ENCODE assay signal across 8 cellular contexts in genomic region chr2:234288974-234289455, GRCh38.
DNase-seq lines count a peak whose midpoint lies in the region; ATAC-seq, FAIRE-seq and TF ChIP-seq lines count a peak whose summit lies in the region.

No MANE protein-coding gene starts in this region.

- H3K4me1 Mint-ChIP-seq in astrocyte (ENCODE audit: low read depth, unreplicated experiment) (peaks cover 38% of the 10 kb centered on the region), immature natural killer cell (peaks cover 84 to 89% of the 10 kb centered on the region in 2 donors)

- peaks cover 8% of the 10 kb centered on the region; the same call in 1 of the 2 replicates for H3K36me3 ChIP-seq in DOHH2 (ENCODE audit: control insufficient read depth, low read length)
- H3K36me3 ChIP-seq in astrocyte (ENCODE audit: insufficient read depth, low read length) = no peaks in the 10 kb centered on the region

- no peaks in the 10 kb centered on the region for H3K9me3 ChIP-seq in DOHH2 (ENCODE audit: control insufficient read depth, insufficient read depth, low read length)
- no peaks in the 10 kb centered on the region for H3K9me3 ChIP-seq in astrocyte (ENCODE audit: insufficient read depth, low read depth, low read length)

- FAIRE-seq in astrocyte (lab: Jason Lieb, UNC) = no peak

- no peak overlapping the region for H3K4me3 Mint-ChIP-seq in astrocyte (ENCODE audit: unreplicated experiment)
- peak overlapping the region; percentile 71 to 79 (median 75) for H3K4me3 Mint-ChIP-seq in immature natural killer cell

- H4K20me1 ChIP-seq in DOHH2 (ENCODE audit: control insufficient read depth, insufficient read depth, low read depth, low read length) (no peaks in the 10 kb centered on the region), astrocyte (ENCODE audit: insufficient read depth, low read length) (no peaks in the 10 kb centered on the region)

- 0 out of 2 replicates have a peak, but pooled peaks cover 3% of the 10 kb centered on the region for H3F3A ChIP-seq in DOHH2 (ENCODE audit: control insufficient read depth, insufficient read depth)

- H3K4me1 ChIP-seq in DOHH2 (ENCODE audit: control insufficient read depth, low read length) (peaks cover 52% of the 10 kb centered on the region), astrocyte (ENCODE audit: insufficient read depth, low read length) (peaks cover 70% of the 10 kb centered on the region)

- H3K9me2 ChIP-seq in DOHH2 (replicated peaks; ENCODE audit: control insufficient read depth, low read length) = no peaks in the 10 kb centered on the region

- TF ChIP-seq CTCF in DOHH2 (IDR thresholded peaks at IDR 0.05; ENCODE audit: low read depth, low read length, poor library complexity, severe bottlenecking) (peak; percentile 89), astrocyte (IDR thresholded peaks at IDR 0.05; ENCODE audit: insufficient read depth, low read depth, low read length) (peak; percentile 70)

- H3K27me3 Mint-ChIP-seq in astrocyte (ENCODE audit: low read depth, unreplicated experiment) = no peaks in the 10 kb centered on the region
- H3K27me3 Mint-ChIP-seq in immature natural killer cell (ENCODE audit: low read depth in 3 of 3) = peaks cover 21 to 38% (median 32%) of the 10 kb centered on the region in 3 donors

- H3K27ac Mint-ChIP-seq in astrocyte (ENCODE audit: unreplicated experiment) (peak overlapping the region; percentile 83), immature natural killer cell (peak overlapping the region; percentile 100)

- no peak overlapping the region for H3K4me2 ChIP-seq in DOHH2 (ENCODE audit: low read length)
- H3K4me2 ChIP-seq in astrocyte (ENCODE audit: low read length) = no peak overlapping the region

- H3K9ac ChIP-seq in astrocyte (ENCODE audit: low read length) = peak overlapping the region; percentile 5

- H3K27ac ChIP-seq in DOHH2 (ENCODE audit: low read depth, low read length) (no peak overlapping the region), astrocyte (ENCODE audit: low read depth, low read length) (peak overlapping the region; percentile 61)

- H3K9me3 Mint-ChIP-seq in astrocyte (ENCODE audit: unreplicated experiment) = no peaks in the 10 kb centered on the region
- H3K9me3 Mint-ChIP-seq in immature natural killer cell = peaks cover 0 to 1% (median 0%) of the 10 kb centered on the region in 6 donors

- no peaks in the 10 kb centered on the region for H3K36me3 Mint-ChIP-seq in astrocyte (ENCODE audit: low read depth, unreplicated experiment)
- peaks cover 0 to 5% (median 0%) of the 10 kb centered on the region in 3 donors for H3K36me3 Mint-ChIP-seq in immature natural killer cell

- H3K27me3 ChIP-seq in DOHH2 (ENCODE audit: control insufficient read depth, low read length) (no peaks in the 10 kb centered on the region), astrocyte (ENCODE audit: insufficient read depth, low read length) (no peaks in the 10 kb centered on the region)

- H3K4me3 ChIP-seq in DOHH2 (ENCODE audit: low read length) (no peak overlapping the region), astrocyte (ENCODE audit: insufficient read depth, low read depth, low read length) (no peak overlapping the region)

- H3K79me2 ChIP-seq in DOHH2 (ENCODE audit: control insufficient read depth, low read length) (no peaks in the 10 kb centered on the region), astrocyte (ENCODE audit: insufficient read depth, low read length) (no peaks in the 10 kb centered on the region)

- peak; percentile 41 for DNase-seq in LoVo (ENCODE audit: low spot score)
- DNase-seq in T follicular helper cell (ENCODE audit: low read depth) = peak; percentile 71
- peak; percentile 33 for DNase-seq in astrocyte (ENCODE audit: low read depth)
- peak; percentile 77 to 80 (median 79) for DNase-seq in immature natural killer cell
- DNase-seq in stimulated activated CD4-positive, alpha-beta T cell treated with anti-CD3 and anti-CD28 coated beads, Interleukin-2, amount 100 ng/mL, for 24 hours = peak; percentile 76 to 80
- DNase-seq in DMS114 treated with DMSO at 0.1 percent for 48 hours (lab: John Stamatoyannopoulos, UW; ENCODE audit: unreplicated experiment) = no peak

- no peak for ATAC-seq in GM18502 (IDR thresholded peaks at IDR 0.05; ENCODE audit: poor library complexity, unreplicated experiment)

- H2AFZ ChIP-seq in astrocyte (ENCODE audit: low read depth, low read length) = no peak overlapping the region
